ENCODE assay signal across 24 cellular contexts in the genomic region with DNA sequence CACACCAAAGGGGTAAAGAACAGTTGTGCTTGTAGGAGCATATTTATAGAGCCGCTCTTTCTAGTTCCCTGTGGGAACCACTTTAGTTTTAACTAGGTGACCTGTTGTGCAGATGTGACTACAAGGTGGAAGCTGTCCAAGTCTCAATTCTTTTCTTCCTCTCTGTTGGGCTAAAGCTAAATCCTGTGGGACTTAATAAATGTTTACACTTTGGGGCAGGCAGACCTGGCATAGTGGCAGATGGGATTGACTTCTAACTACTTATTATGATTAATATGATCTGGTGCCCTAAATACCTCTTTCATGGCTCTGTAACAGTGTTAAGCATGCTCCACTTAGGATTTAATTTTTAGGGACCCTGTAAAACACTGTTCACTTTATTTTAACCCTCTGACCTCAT.
DNase-seq lines count a peak whose midpoint lies in the region; ATAC-seq and TF ChIP-seq lines count a peak whose summit lies in the region.
"Had no signal": no experiment of that assay in that cellular context is flagged by ENCODE, and none has a peak within 500 bp of the region (broad histone marks: within the 10 kb centered on the region; RNA-seq: fewer than 3 reads in every experiment).

No MANE protein-coding gene starts in this region.

- H3K4me3 ChIP-seq in body of pancreas, result no peak overlapping the region
- H3K4me3 ChIP-seq in adrenal gland, result no peak overlapping the region
- H3K4me3 ChIP-seq: cardiac muscle cell, K562, lung, PC-9, right atrium auricular region had no signal

- H3K27me3 ChIP-seq in body of pancreas (no peaks in the 10 kb centered on the region), adrenal gland (no peaks in the 10 kb centered on the region)
- H3K27me3 ChIP-seq: cardiac muscle cell, right atrium auricular region had no signal

- TF ChIP-seq CTCF in body of pancreas (IDR thresholded peaks at IDR 0.05) (no peak), adrenal gland (IDR thresholded peaks at IDR 0.05) (no peak)

- H3K4me1 ChIP-seq in body of pancreas (peaks cover 31% of the 10 kb centered on the region), adrenal gland (replicated peaks in 1 of 2) (no peaks in the 10 kb centered on the region)
- H3K4me1 ChIP-seq: right atrium auricular region had no signal

- DNase-seq in DMS153 (lab: John Stamatoyannopoulos, UW) (peak; percentile 65), NCI-H1694 (lab: John Stamatoyannopoulos, UW) (peak; percentile 89), NCI-H2227 treated with DMSO at 0.1 percent for 48 hours (lab: John Stamatoyannopoulos, UW) (peak; percentile 66), body of pancreas (peak in 1 of 4 donors; percentile 10), adrenal gland (no peak), globus pallidus (ENCODE audit: low spot score) (no peak)
- DNase-seq: activated CD4-positive, CD25-positive, alpha-beta regulatory T cell treated with anti-CD3 and anti-CD28 coated beads, Interleukin-2, amount 50 U/mL, for 72 hours; activated naive CD4-positive, alpha-beta T cell treated with Interleukin-2 at 50 U/mL for 16 hours; activated T-cell treated with anti-CD3 and anti-CD28 coated beads, Interleukin-2, amount 50 U/mL, for 24 hours; amniotic stem cell; DMS53; kidney glomerular epithelial cell; NCI-H526 treated with DMSO at 0.1 percent for 48 hours; nucleus accumbens; PC-9; SHP77; stimulated activated CD4-positive, alpha-beta T cell treated with anti-CD3 and anti-CD28 coated beads, Interleukin-4, amount 100 ng/mL, for 24 hours; stimulated activated naive CD4-positive, alpha-beta T cell treated with Interleukin-2 at 50 U/mL for 16 hours had no signal

- ATAC-seq in body of pancreas (peak; percentile 42), GM21825 (IDR thresholded peaks at IDR 0.05; ENCODE audit: unreplicated experiment) (no peak), HG03442 (IDR thresholded peaks at IDR 0.05; ENCODE audit: unreplicated experiment) (no peak)
- ATAC-seq: K562 had no signal

- H3K36me3 ChIP-seq in body of pancreas (replicated peaks in 1 of 2; ENCODE audit: insufficient read depth in 1 of 2, low read depth in 2 of 2) (no peaks in the 10 kb centered on the region), adrenal gland (replicated peaks in 1 of 2) (no peaks in the 10 kb centered on the region)
- H3K36me3 ChIP-seq: cardiac muscle cell, right atrium auricular region had no signal

- H3K9me3 ChIP-seq in body of pancreas (no peaks in the 10 kb centered on the region), adrenal gland (replicated peaks in 1 of 3) (no peaks in the 10 kb centered on the region)

- WGBS in body of pancreas, 2 donors, result 45 to 65% methylated on average over 1 of the region's 1 CpG
- WGBS in adrenal gland, 4 donors, result 83 to 88% (median 85%) methylated on average over 1 of the region's 1 CpG

- intact Hi-C loops in body of pancreas (cut with DNase I) (no loop called here), adrenal gland (cut with DNase I) (no loop called here)

- TF ChIP-seq POLR2A in body of pancreas (IDR thresholded peaks at IDR 0.05) (no peak), adrenal gland (IDR thresholded peaks at IDR 0.05) (no peak)

- H3K27ac ChIP-seq in body of pancreas (peak overlapping the region; percentile 1 to 48 (median 32)), adrenal gland (no peak overlapping the region)
- H3K27ac ChIP-seq: cardiac muscle cell, PC-9, right atrium auricular region had no signal

Comparison
In these comparisons a context has a peak if more than half of its experiments do, and no peak if none do; other contexts are left out.
1. DNase-seq: peak in DMS153 (single experiment), NCI-H1694 (single experiment) and NCI-H2227 treated with DMSO at 0.1 percent for 48 hours (single experiment); none in adrenal gland (0 of 7) and globus pallidus (single experiment).
2. H3K27ac ChIP-seq: peak in body of pancreas (4 of 4); none in adrenal gland (0 of 5).